Comparison of ENCODE assay signal across 31 cellular contexts in the genomic region with DNA sequence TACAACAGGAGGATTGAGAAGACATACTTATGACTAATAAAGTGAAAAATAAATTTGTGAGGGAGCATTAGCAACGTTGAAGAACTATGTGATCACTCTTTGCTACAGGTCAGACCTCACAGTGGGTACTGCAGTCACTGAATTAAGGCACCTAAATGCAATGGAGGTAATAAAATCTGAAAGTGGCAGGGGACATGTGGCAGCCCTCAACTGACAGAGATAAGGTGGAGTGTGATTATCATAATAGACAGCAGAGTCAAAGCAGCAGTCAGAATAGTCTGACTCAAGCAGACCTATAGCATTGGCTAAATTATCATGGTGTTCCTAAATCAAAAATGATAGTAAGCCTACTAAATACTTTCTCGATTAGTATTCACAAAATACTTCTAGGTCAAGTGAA.
DNase-seq lines count a peak whose midpoint lies in the region; ATAC-seq and TF ChIP-seq lines count a peak whose summit lies in the region.
"Had no signal": no experiment of that assay in that cellular context is flagged by ENCODE, and none has a peak within 500 bp of the region (broad histone marks: within the 10 kb centered on the region; RNA-seq: fewer than 3 reads in every experiment).

No MANE protein-coding gene starts in this region.

- H3K4me3 ChIP-seq in SK-N-SH (ENCODE audit: low read depth in 2 of 2, low read length in 1 of 2) (no peak overlapping the region), HCT116 (replicated peaks in 1 of 2; ENCODE audit: low read depth in 1 of 2, low read length in 2 of 2) (no peak overlapping the region)
- H3K4me3 ChIP-seq: A549; BLaER1; BLaER1 treated with 17β-estradiol and CSF1 and Interleukin-3, amounts not matched to agents 10 nM and 100 nM had no signal

- CTCF ChIA-PET in SK-N-SH (lab: Yijun Ruan, JAX) (no interaction called here), HCT116 (lab: Charles Lee) (no interaction called here)

- BruUV-seq in HCT116 (replicated peaks; lab: Mats Ljungman, UMichigan) = no TSS peak

- RAD21 ChIA-PET in HCT116 (lab: Charles Lee; ENCODE audit: low non-redundant PET in 1 of 2, low total read pairs in 2 of 2, uncharacterized antibody in 2 of 2, unreplicated experiment in 2 of 2) = no interaction called here

- WGBS in SK-N-SH (ENCODE audit: low lambda C conversion rate) = 10% methylated on average over 2 of the region's 2 CpGs

- H2AFZ ChIP-seq in SK-N-SH (ENCODE audit: low read depth) (no peak overlapping the region), HCT116 (ENCODE audit: low read depth, low read length, poor library complexity, severe bottlenecking) (peak overlapping the region; percentile 23)

- no peak overlapping the region for H3K27ac ChIP-seq in SK-N-SH (ENCODE audit: low read depth in 2 of 2, low read length in 1 of 2)
- no peak overlapping the region for H3K27ac ChIP-seq in HCT116 (ENCODE audit: low read depth, low read length)
- H3K27ac ChIP-seq: 22Rv1; A549; BLaER1; BLaER1 treated with 17β-estradiol and CSF1 and Interleukin-3, amounts not matched to agents 10 nM and 100 nM; C4-2B had no signal

- intact Hi-C loops in HCT116 (cut with micrococcal nuclease) = no loop called here

- TF ChIP-seq CTCF in SK-N-SH (IDR thresholded peaks at IDR 0.05) = no peak
- no peak for TF ChIP-seq CTCF in HCT116 (IDR thresholded peaks at IDR 0.05 in 2 of 3, conservative IDR thresholded peaks at IDR 0.05 in 1 of 3; ENCODE audit: borderline replicate concordance in 1 of 3, insufficient read depth in 1 of 3, low read depth in 2 of 3, low read length in 2 of 3)
- TF ChIP-seq CTCF in GM20000 (IDR thresholded peaks at IDR 0.05; ENCODE audit: extremely low read depth, missing control alignments) = no peak

- H3K27me3 ChIP-seq in SK-N-SH (ENCODE audit: insufficient read depth) (no peaks in the 10 kb centered on the region), HCT116 (ENCODE audit: insufficient read depth, low read length) (no peaks in the 10 kb centered on the region)
- H3K27me3 ChIP-seq: BE2C; BLaER1; BLaER1 treated with 17β-estradiol and CSF1 and Interleukin-3, amounts not matched to agents 10 nM and 100 nM had no signal

- POLR2A ChIA-PET in SK-N-SH (lab: Yijun Ruan, JAX) (no interaction called here), HCT116 (lab: Charles Lee) (no interaction called here)

- no peaks in the 10 kb centered on the region; the same call in 1 of the 2 replicates for H3K9me2 ChIP-seq in SK-N-SH
- H3K9me2 ChIP-seq in HCT116 (ENCODE audit: insufficient read depth) = no peaks in the 10 kb centered on the region

- H3K4me2 ChIP-seq in SK-N-SH (no peak overlapping the region), HCT116 (ENCODE audit: low read length) (no peak overlapping the region)
- H3K4me2 ChIP-seq: A549; BLaER1; BLaER1 treated with 17β-estradiol and CSF1 and Interleukin-3, amounts not matched to agents 10 nM and 100 nM had no signal

- H3K4me1 ChIP-seq in SK-N-SH (ENCODE audit: control insufficient read depth in 1 of 2, insufficient read depth in 2 of 2, low read depth in 1 of 2, low read length in 1 of 2) (peaks cover 0 to 4% of the 10 kb centered on the region in 2 experiments; a peak in 2 of 4 replicates), HCT116 (ENCODE audit: control insufficient read depth in 1 of 2, insufficient read depth in 2 of 2, low read length in 2 of 2) (no peaks in the 10 kb centered on the region)
- H3K4me1 ChIP-seq: A549, BLaER1, Caco-2 had no signal

- no peak for TF ChIP-seq POLR2A in HCT116 (IDR thresholded peaks at IDR 0.05; ENCODE audit: borderline replicate concordance, extremely low read depth, insufficient read depth, insufficient read length)

- H3K9me3 ChIP-seq in SK-N-SH (no peaks in the 10 kb centered on the region), HCT116 (ENCODE audit: control insufficient read depth in 1 of 2, insufficient read depth in 1 of 2, low read depth in 1 of 2, low read length in 2 of 2) (no peaks in the 10 kb centered on the region)
- H3K9me3 ChIP-seq: A549; BE2C; BLaER1; BLaER1 treated with 17β-estradiol and CSF1 and Interleukin-3, amounts not matched to agents 10 nM and 100 nM; Caco-2 had no signal

- H4K20me1 ChIP-seq in SK-N-SH (ENCODE audit: insufficient read depth) = no peaks in the 10 kb centered on the region
- no peaks in the 10 kb centered on the region for H4K20me1 ChIP-seq in HCT116 (ENCODE audit: insufficient read depth)
- H4K20me1 ChIP-seq: BLaER1; BLaER1 treated with 17β-estradiol and CSF1 and Interleukin-3, amounts not matched to agents 10 nM and 100 nM had no signal

- no peaks in the 10 kb centered on the region for H3K36me3 ChIP-seq in SK-N-SH (replicated peaks in 1 of 2; ENCODE audit: control insufficient read depth in 1 of 2, insufficient read depth in 2 of 2, low read length in 1 of 2)
- H3K36me3 ChIP-seq in HCT116 (ENCODE audit: control insufficient read depth in 1 of 2, insufficient read depth in 2 of 2, low read length in 2 of 2) = no peaks in the 10 kb centered on the region
- H3K36me3 ChIP-seq: BE2C; BLaER1; BLaER1 treated with 17β-estradiol and CSF1 and Interleukin-3, amounts not matched to agents 10 nM and 100 nM had no signal

- TF ChIP-seq RAD21 in SK-N-SH (IDR thresholded peaks at IDR 0.05; ENCODE audit: low read length) (no peak), HCT116 (IDR thresholded peaks at IDR 0.05; ENCODE audit: low read depth) (no peak)

- ATAC-seq in SK-N-SH treated with all-trans-retinoic acid at 6 μM for 48 hours (no peak), HCT116 (no peak)
- ATAC-seq: A549; CD8-positive, alpha-beta T cell had no signal

- DNase-seq in SK-N-SH (peak; percentile 23), HCT116 (ENCODE audit: low read depth, low spot score) (no peak), SK-N-DZ (ENCODE audit: low spot score) (peak; percentile 67), GM20000 (ENCODE audit: low spot score) (no peak), KG1 (lab: John Stamatoyannopoulos, UW) (no peak)
- DNase-seq: 8988T; ACHN; AML-193; BE2C; C1 segment of cervical spinal cord; Caco-2; Calu3; CD4-positive, alpha-beta memory T cell; CD4-positive, alpha-beta T cell; CD4-positive, CD25-positive, alpha-beta regulatory T cell; CD8-positive, alpha-beta memory T cell; CD8-positive, alpha-beta T cell; COR-L47; DMS 273 treated with DMSO at 0.1 percent for 48 hours; DMS153; DMS53; DMS79; DMS79 treated with DMSO at 0.1 percent for 48 hours; DND-41; EL had no signal

- no peaks in the 10 kb centered on the region for H3F3A ChIP-seq in SK-N-SH (replicated peaks; ENCODE audit: insufficient read depth)

- peak in 1 of 2 experiments; percentile 70; a peak in 2 of 4 replicates for TF ChIP-seq EP300 in SK-N-SH (IDR thresholded peaks at IDR 0.05; ENCODE audit: borderline replicate concordance in 1 of 2, low read depth in 1 of 2, low read length in 1 of 2)

- no peaks in the 10 kb centered on the region for H3K79me2 ChIP-seq in SK-N-SH (ENCODE audit: insufficient read depth)
- H3K79me2 ChIP-seq in HCT116 (ENCODE audit: insufficient read depth, low read length) = no peaks in the 10 kb centered on the region

- H3K9ac ChIP-seq in SK-N-SH (no peak overlapping the region), HCT116 (ENCODE audit: low read length) (no peak overlapping the region)
- H3K9ac ChIP-seq: BLaER1; BLaER1 treated with 17β-estradiol and CSF1 and Interleukin-3, amounts not matched to agents 10 nM and 100 nM had no signal

TF ChIP-seq in SK-N-SH, 30 proteins besides CTCF, POLR2A, EP300 and RAD21 (continues in another document):
- TF ChIP-seq FOSL2 (IDR thresholded peaks at IDR 0.05; ENCODE audit: borderline replicate concordance, low read depth) (no peak), RCOR1 (IDR thresholded peaks at IDR 0.05; ENCODE audit: low read length) (0 out of 2 replicates have a peak, but pooled peaks have one; percentile 47), RXRA (IDR thresholded peaks at IDR 0.05; ENCODE audit: borderline replicate concordance, low read depth) (no peak), JUND (IDR thresholded peaks at IDR 0.05) (no peak), POLR2AphosphoS5 (IDR thresholded peaks at IDR 0.05; ENCODE audit: low read depth, low read length) (no peak), GATA2 (CRISPR knock-in tag; IDR thresholded peaks at IDR 0.05) (peak; percentile 85), TAF1 (IDR thresholded peaks at IDR 0.05; ENCODE audit: borderline replicate concordance, low read depth, low read length) (no peak)
- TF ChIP-seq, protein P1, sequence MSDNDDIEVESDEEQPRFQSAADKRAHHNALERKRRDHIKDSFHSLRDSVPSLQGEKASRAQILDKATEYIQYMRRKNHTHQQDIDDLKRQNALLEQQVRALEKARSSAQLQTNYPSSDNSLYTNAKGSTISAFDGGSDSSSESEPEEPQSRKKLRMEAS (IDR thresholded peaks at IDR 0.05; ENCODE audit: low read depth) = no peak

TF ChIP-seq in SK-N-SH treated with all-trans-retinoic acid at 6 μM for 48 hours, 23 proteins besides CTCF, POLR2A, EP300 and RAD21:
- TF ChIP-seq TOX (CRISPR knock-in tag; IDR thresholded peaks at IDR 0.05; ENCODE audit: borderline replicate concordance) = no peak
- no peak for TF ChIP-seq GLIS3 (CRISPR knock-in tag; IDR thresholded peaks at IDR 0.05)
- TF ChIP-seq TCF4 (CRISPR knock-in tag; IDR thresholded peaks at IDR 0.05; ENCODE audit: borderline replicate concordance) = no peak
- TF ChIP-seq ZNF565 (CRISPR knock-in tag; conservative IDR thresholded peaks at IDR 0.05; ENCODE audit: low read depth) = no peak
- TF ChIP-seq ZNF70 (CRISPR knock-in tag; IDR thresholded peaks at IDR 0.05) = no peak
- no peak for TF ChIP-seq ISL1 (CRISPR knock-in tag; IDR thresholded peaks at IDR 0.05)
- TF ChIP-seq RARB (CRISPR knock-in tag; IDR thresholded peaks at IDR 0.05) = no peak
TF ChIP-seq in SK-N-SH treated with all-trans-retinoic acid at 6 μM for 48 hours: peak in this region for 0.

TF ChIP-seq in HCT116, 20 proteins besides CTCF, POLR2A, EP300 and RAD21 (continues in another document):
- TF ChIP-seq SP1 (IDR thresholded peaks at IDR 0.05; ENCODE audit: low read depth) = no peak
- TF ChIP-seq, protein P1 (IDR thresholded peaks at IDR 0.05) = no peak
- TF ChIP-seq SRF (IDR thresholded peaks at IDR 0.05; ENCODE audit: low read depth) = no peak

Comparison
In these comparisons a context has a peak if more than half of its experiments do, and no peak if none do; other contexts are left out.
1. DNase-seq: peak in SK-N-SH (single experiment) and SK-N-DZ (single experiment); none in HCT116 (single experiment), GM20000 (single experiment) and KG1 (single experiment).